ENCODE assay signal across 8 cellular contexts in genomic region chr22:44025171-44026065, GRCh38. TPM values are rescaled to one million over a fixed set of nuclear protein-coding genes. Genes with fewer than 3 reads are reported as not detected.
DNase-seq lines count a peak whose midpoint lies in the region; ATAC-seq and TF ChIP-seq lines count a peak whose summit lies in the region.

No MANE protein-coding gene starts in this region.

- no peaks in the 10 kb centered on the region for H3K9me3 ChIP-seq in MM.1S (replicated peaks; ENCODE audit: insufficient read depth, low read length)
- no peaks in the 10 kb centered on the region for H3K9me3 ChIP-seq in mesodermal cell (ENCODE audit: control insufficient read depth, low read length)

- DNase-seq in MM.1S = peak; percentile 60
- DNase-seq in astrocyte of the cerebellum (ENCODE audit: low read depth) = no peak
- DNase-seq in SK-N-DZ (ENCODE audit: low spot score) = no peak
- DNase-seq in stimulated activated CD4-positive, alpha-beta T cell treated with anti-CD3 and anti-CD28 coated beads, Interleukin-15, amount 100 ng/mL, for 24 hours = no peak

- TF ChIP-seq CTCF in MM.1S (IDR thresholded peaks at IDR 0.05; ENCODE audit: low read length) (no peak), astrocyte of the cerebellum (IDR thresholded peaks at IDR 0.05; ENCODE audit: low read depth, low read length, missing control alignments) (no peak)

- H3K4me1 ChIP-seq in MM.1S (ENCODE audit: low read length) (peaks cover 10% of the 10 kb centered on the region; the same call in 1 of the 2 replicates), mesodermal cell (ENCODE audit: control insufficient read depth, insufficient read depth, low read length, poor library complexity, severe bottlenecking) (peaks cover 7% of the 10 kb centered on the region)

- no peaks in the 10 kb centered on the region for H4K20me1 ChIP-seq in MM.1S (ENCODE audit: insufficient read depth, low read length)

- H3K4me2 ChIP-seq in MM.1S (ENCODE audit: low read depth, low read length) = peak overlapping the region; percentile 100

- peak overlapping the region; percentile 32; the same call in 1 of the 2 replicates for H2AFZ ChIP-seq in MM.1S (ENCODE audit: low read length)

- peaks cover 28% of the 10 kb centered on the region for H3F3A ChIP-seq in MM.1S (ENCODE audit: insufficient read depth, low read length)

- H3K36me3 ChIP-seq in MM.1S (replicated peaks; ENCODE audit: insufficient read depth, low read length) (no peaks in the 10 kb centered on the region), mesodermal cell (ENCODE audit: control insufficient read depth, insufficient read depth, low read length) (no peaks in the 10 kb centered on the region)

- no peaks in the 10 kb centered on the region for H3K9me2 ChIP-seq in MM.1S (replicated peaks; ENCODE audit: insufficient read depth, low read length)

- H3K9ac ChIP-seq in MM.1S (ENCODE audit: low read length) = peak overlapping the region; percentile 94

- H3K79me2 ChIP-seq in MM.1S (ENCODE audit: low read length) = peaks cover 71% of the 10 kb centered on the region

- ATAC-seq in GM18498 (IDR thresholded peaks at IDR 0.05; ENCODE audit: unreplicated experiment) = peak; percentile 50
- peak; percentile 58 for ATAC-seq in GM21786 (IDR thresholded peaks at IDR 0.05; ENCODE audit: unreplicated experiment)
- no peak for ATAC-seq in HG03025 (IDR thresholded peaks at IDR 0.05; ENCODE audit: low FRiP score, unreplicated experiment)

- no peaks in the 10 kb centered on the region for H3K27me3 ChIP-seq in MM.1S (replicated peaks; ENCODE audit: insufficient read depth, low read length)

- WGBS in mesodermal cell (ENCODE audit: insufficient coverage in 2 of 2), 2 experiments = 93 to 97% methylated on average over 23 to 24 of the region's 26 CpGs

- H3K4me3 ChIP-seq in MM.1S (ENCODE audit: low read length) (peak overlapping the region; percentile 87), astrocyte of the cerebellum (ENCODE audit: low read depth, low read length) (peak overlapping the region; percentile 42), mesodermal cell (ENCODE audit: extremely low read depth, insufficient read depth, low read length, poor library complexity, severe bottlenecking) (peak overlapping the region; percentile 34)

- in situ Hi-C loops in astrocyte of the cerebellum (cut with HindIII; ENCODE audit: low sequenced_read_pairs) = loop anchor here (10.0 kb wide), 1 partner anchor 279 kb away; no protein-coding TSS in a partner anchor

- H3K27ac ChIP-seq in MM.1S (ENCODE audit: low read length) (peak overlapping the region; percentile 98), mesodermal cell (ENCODE audit: low read depth, low read length, severe bottlenecking) (no peak overlapping the region)

RNA-seq across cellular contexts. Expression of gene PARVB, which starts 1.3 kb away (rescaled TPM):
- polyA plus RNA-seq in mesodermal cell (2013, experiment 1 of 2) = 28.9 TPM
- polyA plus RNA-seq in mesodermal cell (2013, experiment 2 of 2) = 25.8 TPM
- polyA plus RNA-seq in SK-N-DZ (2014; cell fraction: cytosol; rRNA removed) = 0.10 TPM in 2 replicates
- 1.1 TPM in 1 of 2 replicates, not detected in the other for polyA plus RNA-seq in SK-N-DZ (2014; cell fraction: nucleus; rRNA removed)

Comparison
In these comparisons a context has a peak if more than half of its experiments do, and no peak if none do; other contexts are left out.
1. H3K4me3 ChIP-seq: peak in every context shown above with its lines; median percentile 87 in MM.1S; 42 in astrocyte of the cerebellum; 34 in mesodermal cell.